Comparison of ENCODE assay signal across 2 cellular contexts in the genomic region with DNA sequence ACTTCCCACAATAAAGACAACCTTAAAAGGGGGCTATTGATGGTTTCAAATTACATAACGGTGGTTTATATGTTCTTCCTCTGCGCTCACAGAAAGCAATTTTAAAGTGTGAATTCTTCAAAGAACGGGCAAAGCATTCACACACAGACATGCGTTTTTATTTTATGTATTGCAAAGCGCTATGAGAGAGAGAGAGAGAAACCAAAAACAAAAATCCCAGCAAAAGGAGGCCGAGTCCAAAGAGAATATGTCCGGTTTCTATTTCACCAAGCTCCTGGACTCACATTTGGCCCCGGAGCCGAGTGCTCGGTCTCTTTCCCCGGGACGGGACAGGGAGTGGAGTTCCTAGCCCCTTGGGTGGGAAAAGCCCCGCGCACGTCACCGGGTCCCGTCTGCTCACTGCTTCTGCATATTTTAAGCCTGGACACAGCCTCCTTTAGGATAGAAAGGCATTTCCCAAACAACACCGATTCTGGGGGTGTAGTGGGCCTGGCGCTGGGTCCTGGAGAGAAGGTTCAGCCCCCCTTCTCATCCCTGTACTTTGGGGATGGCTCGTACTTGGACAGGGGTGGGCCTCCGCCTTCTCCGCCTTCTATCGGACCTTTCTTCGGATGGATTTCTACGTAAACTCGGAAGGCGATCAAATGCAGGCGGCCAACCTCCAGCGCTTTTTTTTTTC.
TF ChIP-seq lines count a peak whose summit lies in the region.

No MANE protein-coding gene starts in this region.

TF ChIP-seq in SK-N-SH, 30 proteins besides CTCF, POLR2A, EP300 and RAD21 (continued from another document):
- TF ChIP-seq, protein P1, sequence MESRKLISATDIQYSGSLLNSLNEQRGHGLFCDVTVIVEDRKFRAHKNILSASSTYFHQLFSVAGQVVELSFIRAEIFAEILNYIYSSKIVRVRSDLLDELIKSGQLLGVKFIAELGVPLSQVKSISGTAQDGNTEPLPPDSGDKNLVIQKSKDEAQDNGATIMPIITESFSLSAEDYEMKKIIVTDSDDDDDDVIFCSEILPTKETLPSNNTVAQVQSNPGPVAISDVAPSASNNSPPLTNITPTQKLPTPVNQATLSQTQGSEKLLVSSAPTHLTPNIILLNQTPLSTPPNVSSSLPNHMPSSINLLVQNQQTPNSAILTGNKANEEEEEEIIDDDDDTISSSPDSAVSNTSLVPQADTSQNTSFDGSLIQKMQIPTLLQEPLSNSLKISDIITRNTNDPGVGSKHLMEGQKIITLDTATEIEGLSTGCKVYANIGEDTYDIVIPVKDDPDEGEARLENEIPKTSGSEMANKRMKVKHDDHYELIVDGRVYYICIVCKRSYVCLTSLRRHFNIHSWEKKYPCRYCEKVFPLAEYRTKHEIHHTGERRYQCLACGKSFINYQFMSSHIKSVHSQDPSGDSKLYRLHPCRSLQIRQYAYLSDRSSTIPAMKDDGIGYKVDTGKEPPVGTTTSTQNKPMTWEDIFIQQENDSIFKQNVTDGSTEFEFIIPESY (IDR thresholded peaks at IDR 0.05; ENCODE audit: borderline replicate concordance, low read depth): no peak
- TF ChIP-seq FOSL2 (IDR thresholded peaks at IDR 0.05; ENCODE audit: borderline replicate concordance, low read depth) (no peak), NFIC (IDR thresholded peaks at IDR 0.05; ENCODE audit: borderline replicate concordance) (no peak), GABPA (IDR thresholded peaks at IDR 0.05; ENCODE audit: low read depth) (no peak), FOXM1 (IDR thresholded peaks at IDR 0.05; ENCODE audit: low read depth) (no peak), SIN3A (IDR thresholded peaks at IDR 0.05; ENCODE audit: borderline replicate concordance, low read depth, low read length) (no peak), MXI1 (IDR thresholded peaks at IDR 0.05; ENCODE audit: low read depth, low read length) (no peak), SMC3 (IDR thresholded peaks at IDR 0.05; ENCODE audit: low read depth, low read length) (no peak), FOXJ3 (CRISPR knock-in tag; IDR thresholded peaks at IDR 0.05) (no peak), ELF1 (IDR thresholded peaks at IDR 0.05) (no peak)
- TF ChIP-seq, protein P2, sequence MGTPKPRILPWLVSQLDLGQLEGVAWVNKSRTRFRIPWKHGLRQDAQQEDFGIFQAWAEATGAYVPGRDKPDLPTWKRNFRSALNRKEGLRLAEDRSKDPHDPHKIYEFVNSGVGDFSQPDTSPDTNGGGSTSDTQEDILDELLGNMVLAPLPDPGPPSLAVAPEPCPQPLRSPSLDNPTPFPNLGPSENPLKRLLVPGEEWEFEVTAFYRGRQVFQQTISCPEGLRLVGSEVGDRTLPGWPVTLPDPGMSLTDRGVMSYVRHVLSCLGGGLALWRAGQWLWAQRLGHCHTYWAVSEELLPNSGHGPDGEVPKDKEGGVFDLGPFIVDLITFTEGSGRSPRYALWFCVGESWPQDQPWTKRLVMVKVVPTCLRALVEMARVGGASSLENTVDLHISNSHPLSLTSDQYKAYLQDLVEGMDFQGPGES (IDR thresholded peaks at IDR 0.05; ENCODE audit: low read depth, low read length): no peak
- TF ChIP-seq, protein P3, sequence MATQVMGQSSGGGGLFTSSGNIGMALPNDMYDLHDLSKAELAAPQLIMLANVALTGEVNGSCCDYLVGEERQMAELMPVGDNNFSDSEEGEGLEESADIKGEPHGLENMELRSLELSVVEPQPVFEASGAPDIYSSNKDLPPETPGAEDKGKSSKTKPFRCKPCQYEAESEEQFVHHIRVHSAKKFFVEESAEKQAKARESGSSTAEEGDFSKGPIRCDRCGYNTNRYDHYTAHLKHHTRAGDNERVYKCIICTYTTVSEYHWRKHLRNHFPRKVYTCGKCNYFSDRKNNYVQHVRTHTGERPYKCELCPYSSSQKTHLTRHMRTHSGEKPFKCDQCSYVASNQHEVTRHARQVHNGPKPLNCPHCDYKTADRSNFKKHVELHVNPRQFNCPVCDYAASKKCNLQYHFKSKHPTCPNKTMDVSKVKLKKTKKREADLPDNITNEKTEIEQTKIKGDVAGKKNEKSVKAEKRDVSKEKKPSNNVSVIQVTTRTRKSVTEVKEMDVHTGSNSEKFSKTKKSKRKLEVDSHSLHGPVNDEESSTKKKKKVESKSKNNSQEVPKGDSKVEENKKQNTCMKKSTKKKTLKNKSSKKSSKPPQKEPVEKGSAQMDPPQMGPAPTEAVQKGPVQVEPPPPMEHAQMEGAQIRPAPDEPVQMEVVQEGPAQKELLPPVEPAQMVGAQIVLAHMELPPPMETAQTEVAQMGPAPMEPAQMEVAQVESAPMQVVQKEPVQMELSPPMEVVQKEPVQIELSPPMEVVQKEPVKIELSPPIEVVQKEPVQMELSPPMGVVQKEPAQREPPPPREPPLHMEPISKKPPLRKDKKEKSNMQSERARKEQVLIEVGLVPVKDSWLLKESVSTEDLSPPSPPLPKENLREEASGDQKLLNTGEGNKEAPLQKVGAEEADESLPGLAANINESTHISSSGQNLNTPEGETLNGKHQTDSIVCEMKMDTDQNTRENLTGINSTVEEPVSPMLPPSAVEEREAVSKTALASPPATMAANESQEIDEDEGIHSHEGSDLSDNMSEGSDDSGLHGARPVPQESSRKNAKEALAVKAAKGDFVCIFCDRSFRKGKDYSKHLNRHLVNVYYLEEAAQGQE (IDR thresholded peaks at IDR 0.05; ENCODE audit: low read depth, low read length): no peak

TF ChIP-seq in SK-N-SH treated with all-trans-retinoic acid at 6 μM for 48 hours, 23 proteins besides CTCF, POLR2A, EP300 and RAD21:
- TF ChIP-seq, protein P4, sequence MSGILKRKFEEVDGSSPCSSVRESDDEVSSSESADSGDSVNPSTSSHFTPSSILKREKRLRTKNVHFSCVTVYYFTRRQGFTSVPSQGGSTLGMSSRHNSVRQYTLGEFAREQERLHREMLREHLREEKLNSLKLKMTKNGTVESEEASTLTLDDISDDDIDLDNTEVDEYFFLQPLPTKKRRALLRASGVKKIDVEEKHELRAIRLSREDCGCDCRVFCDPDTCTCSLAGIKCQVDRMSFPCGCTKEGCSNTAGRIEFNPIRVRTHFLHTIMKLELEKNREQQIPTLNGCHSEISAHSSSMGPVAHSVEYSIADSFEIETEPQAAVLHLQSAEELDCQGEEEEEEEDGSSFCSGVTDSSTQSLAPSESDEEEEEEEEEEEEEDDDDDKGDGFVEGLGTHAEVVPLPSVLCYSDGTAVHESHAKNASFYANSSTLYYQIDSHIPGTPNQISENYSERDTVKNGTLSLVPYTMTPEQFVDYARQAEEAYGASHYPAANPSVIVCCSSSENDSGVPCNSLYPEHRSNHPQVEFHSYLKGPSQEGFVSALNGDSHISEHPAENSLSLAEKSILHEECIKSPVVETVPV (CRISPR knock-in tag; IDR thresholded peaks at IDR 0.05): no peak
- no peak for TF ChIP-seq ISL1 (CRISPR knock-in tag; IDR thresholded peaks at IDR 0.05)
- TF ChIP-seq CSDC2 (CRISPR knock-in tag; IDR thresholded peaks at IDR 0.05): no peak
- TF ChIP-seq, protein P5, sequence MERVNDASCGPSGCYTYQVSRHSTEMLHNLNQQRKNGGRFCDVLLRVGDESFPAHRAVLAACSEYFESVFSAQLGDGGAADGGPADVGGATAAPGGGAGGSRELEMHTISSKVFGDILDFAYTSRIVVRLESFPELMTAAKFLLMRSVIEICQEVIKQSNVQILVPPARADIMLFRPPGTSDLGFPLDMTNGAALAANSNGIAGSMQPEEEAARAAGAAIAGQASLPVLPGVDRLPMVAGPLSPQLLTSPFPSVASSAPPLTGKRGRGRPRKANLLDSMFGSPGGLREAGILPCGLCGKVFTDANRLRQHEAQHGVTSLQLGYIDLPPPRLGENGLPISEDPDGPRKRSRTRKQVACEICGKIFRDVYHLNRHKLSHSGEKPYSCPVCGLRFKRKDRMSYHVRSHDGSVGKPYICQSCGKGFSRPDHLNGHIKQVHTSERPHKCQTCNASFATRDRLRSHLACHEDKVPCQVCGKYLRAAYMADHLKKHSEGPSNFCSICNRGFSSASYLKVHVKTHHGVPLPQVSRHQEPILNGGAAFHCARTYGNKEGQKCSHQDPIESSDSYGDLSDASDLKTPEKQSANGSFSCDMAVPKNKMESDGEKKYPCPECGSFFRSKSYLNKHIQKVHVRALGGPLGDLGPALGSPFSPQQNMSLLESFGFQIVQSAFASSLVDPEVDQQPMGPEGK (CRISPR knock-in tag; IDR thresholded peaks at IDR 0.05; ENCODE audit: borderline replicate concordance): no peak
- no peak for TF ChIP-seq ZFP30 (CRISPR knock-in tag; IDR thresholded peaks at IDR 0.05)
- TF ChIP-seq ZFP3 (CRISPR knock-in tag; IDR thresholded peaks at IDR 0.05): no peak
- no peak for TF ChIP-seq GLIS3 (CRISPR knock-in tag; IDR thresholded peaks at IDR 0.05)
- TF ChIP-seq ESRRG (CRISPR knock-in tag; IDR thresholded peaks at IDR 0.05): no peak
- TF ChIP-seq, protein P6, sequence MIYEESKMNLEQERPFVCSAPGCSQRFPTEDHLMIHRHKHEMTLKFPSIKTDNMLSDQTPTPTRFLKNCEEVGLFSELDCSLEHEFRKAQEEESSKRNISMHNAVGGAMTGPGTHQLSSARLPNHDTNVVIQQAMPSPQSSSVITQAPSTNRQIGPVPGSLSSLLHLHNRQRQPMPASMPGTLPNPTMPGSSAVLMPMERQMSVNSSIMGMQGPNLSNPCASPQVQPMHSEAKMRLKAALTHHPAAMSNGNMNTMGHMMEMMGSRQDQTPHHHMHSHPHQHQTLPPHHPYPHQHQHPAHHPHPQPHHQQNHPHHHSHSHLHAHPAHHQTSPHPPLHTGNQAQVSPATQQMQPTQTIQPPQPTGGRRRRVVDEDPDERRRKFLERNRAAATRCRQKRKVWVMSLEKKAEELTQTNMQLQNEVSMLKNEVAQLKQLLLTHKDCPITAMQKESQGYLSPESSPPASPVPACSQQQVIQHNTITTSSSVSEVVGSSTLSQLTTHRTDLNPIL (CRISPR knock-in tag; IDR thresholded peaks at IDR 0.05; ENCODE audit: low read depth): no peak
- TF ChIP-seq ZC3H10 (CRISPR knock-in tag; IDR thresholded peaks at IDR 0.05): no peak
- no peak for TF ChIP-seq ZNF565 (CRISPR knock-in tag; conservative IDR thresholded peaks at IDR 0.05; ENCODE audit: low read depth)
- TF ChIP-seq TCF4 (CRISPR knock-in tag; IDR thresholded peaks at IDR 0.05; ENCODE audit: borderline replicate concordance): no peak
- TF ChIP-seq ZNF70 (CRISPR knock-in tag; IDR thresholded peaks at IDR 0.05): no peak
- TF ChIP-seq, protein P7, sequence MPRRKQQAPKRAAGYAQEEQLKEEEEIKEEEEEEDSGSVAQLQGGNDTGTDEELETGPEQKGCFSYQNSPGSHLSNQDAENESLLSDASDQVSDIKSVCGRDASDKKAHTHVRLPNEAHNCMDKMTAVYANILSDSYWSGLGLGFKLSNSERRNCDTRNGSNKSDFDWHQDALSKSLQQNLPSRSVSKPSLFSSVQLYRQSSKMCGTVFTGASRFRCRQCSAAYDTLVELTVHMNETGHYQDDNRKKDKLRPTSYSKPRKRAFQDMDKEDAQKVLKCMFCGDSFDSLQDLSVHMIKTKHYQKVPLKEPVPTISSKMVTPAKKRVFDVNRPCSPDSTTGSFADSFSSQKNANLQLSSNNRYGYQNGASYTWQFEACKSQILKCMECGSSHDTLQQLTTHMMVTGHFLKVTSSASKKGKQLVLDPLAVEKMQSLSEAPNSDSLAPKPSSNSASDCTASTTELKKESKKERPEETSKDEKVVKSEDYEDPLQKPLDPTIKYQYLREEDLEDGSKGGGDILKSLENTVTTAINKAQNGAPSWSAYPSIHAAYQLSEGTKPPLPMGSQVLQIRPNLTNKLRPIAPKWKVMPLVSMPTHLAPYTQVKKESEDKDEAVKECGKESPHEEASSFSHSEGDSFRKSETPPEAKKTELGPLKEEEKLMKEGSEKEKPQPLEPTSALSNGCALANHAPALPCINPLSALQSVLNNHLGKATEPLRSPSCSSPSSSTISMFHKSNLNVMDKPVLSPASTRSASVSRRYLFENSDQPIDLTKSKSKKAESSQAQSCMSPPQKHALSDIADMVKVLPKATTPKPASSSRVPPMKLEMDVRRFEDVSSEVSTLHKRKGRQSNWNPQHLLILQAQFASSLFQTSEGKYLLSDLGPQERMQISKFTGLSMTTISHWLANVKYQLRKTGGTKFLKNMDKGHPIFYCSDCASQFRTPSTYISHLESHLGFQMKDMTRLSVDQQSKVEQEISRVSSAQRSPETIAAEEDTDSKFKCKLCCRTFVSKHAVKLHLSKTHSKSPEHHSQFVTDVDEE (CRISPR knock-in tag; IDR thresholded peaks at IDR 0.05): no peak
- TF ChIP-seq SNAI2 (CRISPR knock-in tag; IDR thresholded peaks at IDR 0.05): no peak
- TF ChIP-seq, protein P8, sequence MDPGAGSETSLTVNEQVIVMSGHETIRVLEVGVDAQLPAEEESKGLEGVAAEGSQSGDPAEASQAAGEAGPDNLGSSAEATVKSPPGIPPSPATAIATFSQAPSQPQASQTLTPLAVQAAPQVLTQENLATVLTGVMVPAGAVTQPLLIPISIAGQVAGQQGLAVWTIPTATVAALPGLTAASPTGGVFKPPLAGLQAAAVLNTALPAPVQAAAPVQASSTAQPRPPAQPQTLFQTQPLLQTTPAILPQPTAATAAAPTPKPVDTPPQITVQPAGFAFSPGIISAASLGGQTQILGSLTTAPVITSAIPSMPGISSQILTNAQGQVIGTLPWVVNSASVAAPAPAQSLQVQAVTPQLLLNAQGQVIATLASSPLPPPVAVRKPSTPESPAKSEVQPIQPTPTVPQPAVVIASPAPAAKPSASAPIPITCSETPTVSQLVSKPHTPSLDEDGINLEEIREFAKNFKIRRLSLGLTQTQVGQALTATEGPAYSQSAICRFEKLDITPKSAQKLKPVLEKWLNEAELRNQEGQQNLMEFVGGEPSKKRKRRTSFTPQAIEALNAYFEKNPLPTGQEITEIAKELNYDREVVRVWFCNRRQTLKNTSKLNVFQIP (CRISPR knock-in tag; IDR thresholded peaks at IDR 0.05; ENCODE audit: borderline replicate concordance, low read depth): no peak
